ENCODE assay signal across 11 cellular contexts in the genomic region with DNA sequence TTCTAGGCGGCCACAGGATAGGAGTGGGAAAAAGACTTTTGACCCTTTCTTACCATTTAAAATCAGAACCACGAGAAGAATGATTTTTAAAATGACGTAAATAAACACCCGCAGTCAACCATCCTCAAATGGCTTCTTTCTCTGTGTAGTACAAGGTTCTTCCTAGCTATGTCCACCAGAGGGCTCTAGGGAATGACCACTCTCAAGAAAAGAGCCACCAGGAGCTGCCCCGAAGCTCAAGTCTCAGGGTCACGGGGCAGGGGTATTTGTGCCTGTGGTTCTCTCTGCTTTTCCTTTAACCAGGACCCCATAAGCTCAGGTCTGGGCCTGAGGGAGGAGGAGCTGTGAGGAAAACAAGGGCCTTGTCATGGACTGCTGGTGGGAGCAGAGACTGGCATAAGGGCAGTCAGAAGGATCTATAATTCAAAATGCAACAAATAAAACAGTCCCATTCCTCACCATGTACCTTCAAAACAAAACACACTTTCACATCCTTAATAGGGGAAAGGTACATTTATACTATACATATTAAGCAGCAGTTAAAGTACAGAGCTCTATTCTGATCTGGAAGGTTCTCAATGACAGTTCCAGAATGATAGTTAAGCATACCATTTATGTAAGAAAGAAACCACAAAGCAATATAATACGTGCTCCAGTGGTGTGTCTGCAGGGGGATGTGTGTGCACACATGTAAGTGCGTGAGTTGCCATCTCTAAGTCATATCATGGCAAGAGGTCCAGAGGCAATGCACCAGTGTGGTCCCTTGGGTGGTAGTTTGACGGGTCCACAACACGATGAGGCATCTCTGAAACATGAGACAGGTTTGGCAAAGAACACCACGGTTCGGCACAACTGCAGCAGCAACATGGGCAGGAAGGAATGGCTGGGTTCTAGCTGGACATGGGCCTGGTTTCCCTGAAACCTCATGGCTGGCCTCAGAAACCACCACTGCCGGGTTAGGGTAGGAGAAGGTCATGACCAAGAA. TPM values are rescaled to one million over a fixed set of nuclear protein-coding genes. Genes with fewer than 3 reads are reported as not detected.
DNase-seq lines count a peak whose midpoint lies in the region; ATAC-seq and TF ChIP-seq lines count a peak whose summit lies in the region.
"Had no signal": no experiment of that assay in that cellular context is flagged by ENCODE, and none has a peak within 500 bp of the region (broad histone marks: within the 10 kb centered on the region; RNA-seq: fewer than 3 reads in every experiment).

No MANE protein-coding gene starts in this region.

- no peak for TF ChIP-seq EP300 in SK-N-SH (IDR thresholded peaks at IDR 0.05; ENCODE audit: borderline replicate concordance in 1 of 2, low read depth in 1 of 2, low read length in 1 of 2)

- H3K4me3 ChIP-seq in GM23338 = no peak overlapping the region
- no peak overlapping the region for H3K4me3 ChIP-seq in SK-N-SH (ENCODE audit: low read depth in 2 of 2, low read length in 1 of 2)
- no peak overlapping the region for H3K4me3 ChIP-seq in hepatocyte
- H3K4me3 ChIP-seq in vagina = no peak overlapping the region

- H3K9me3 Mint-ChIP-seq in GM23338 = no peaks in the 10 kb centered on the region

- H3K27ac ChIP-seq in GM23338 (ENCODE audit: low read depth) = no peak overlapping the region
- H3K27ac ChIP-seq in SK-N-SH (ENCODE audit: low read depth in 2 of 2, low read length in 1 of 2) = no peak overlapping the region
- H3K27ac ChIP-seq in hepatocyte = no peak overlapping the region
- no peak overlapping the region for H3K27ac ChIP-seq in vagina

- H3K4me2 ChIP-seq in GM23338 (no peak overlapping the region), SK-N-SH (no peak overlapping the region), hepatocyte (no peak overlapping the region)

- peak; percentile 46 for DNase-seq in A172 (ENCODE audit: low spot score)
- DNase-seq in GM23338 (ENCODE audit: low spot score) = peak; percentile 64
- peak; percentile 69 for DNase-seq in SK-N-SH
- peak; percentile 70 for DNase-seq in hepatocyte (ENCODE audit: low spot score)
- DNase-seq in vagina (ENCODE audit: extremely low spot score in 2 of 2) = no peak
- DNase-seq: activated naive CD4-positive, alpha-beta T cell treated with Interleukin-2 at 50 U/mL for 16 hours; naive B cell had no signal

- ATAC-seq in GM23338 = peak; percentile 82
- no peak for ATAC-seq in HG03457 (IDR thresholded peaks at IDR 0.05; ENCODE audit: unreplicated experiment)
- no peak for ATAC-seq in GM21447 (IDR thresholded peaks at IDR 0.05; ENCODE audit: unreplicated experiment)
- ATAC-seq in HG02840 (IDR thresholded peaks at IDR 0.05; ENCODE audit: low FRiP score, unreplicated experiment) = no peak

- peaks cover 13% of the 10 kb centered on the region for H3K4me1 ChIP-seq in GM23338 (ENCODE audit: insufficient read depth)
- H3K4me1 ChIP-seq in SK-N-SH (ENCODE audit: control insufficient read depth in 1 of 2, insufficient read depth in 2 of 2, low read depth in 1 of 2, low read length in 1 of 2) = no peaks in the 10 kb centered on the region; a peak in 1 of 4 replicates
- H3K4me1 ChIP-seq in hepatocyte (ENCODE audit: insufficient read depth) = no peaks in the 10 kb centered on the region
- H3K4me1 ChIP-seq in vagina = no peaks in the 10 kb centered on the region

- no peaks in the 10 kb centered on the region for H3K27me3 ChIP-seq in GM23338 (ENCODE audit: insufficient read depth)
- H3K27me3 ChIP-seq in SK-N-SH (ENCODE audit: insufficient read depth) = no peaks in the 10 kb centered on the region
- no peaks in the 10 kb centered on the region for H3K27me3 ChIP-seq in hepatocyte
- H3K27me3 ChIP-seq in vagina = no peaks in the 10 kb centered on the region

- H3K4me1 Mint-ChIP-seq in GM23338 = peaks cover 11% of the 10 kb centered on the region
- H3K4me1 Mint-ChIP-seq: naive B cell had no signal

- H3F3A ChIP-seq in GM23338 (replicated peaks; ENCODE audit: low read depth) = no peaks in the 10 kb centered on the region
- H3F3A ChIP-seq in SK-N-SH (replicated peaks; ENCODE audit: insufficient read depth) = peaks cover 7% of the 10 kb centered on the region

- peak; percentile 70 for TF ChIP-seq RAD21 in SK-N-SH (IDR thresholded peaks at IDR 0.05; ENCODE audit: low read length)

- no peak overlapping the region for H3K9ac ChIP-seq in SK-N-SH

- H3K9me3 ChIP-seq in SK-N-SH (no peaks in the 10 kb centered on the region), hepatocyte (ENCODE audit: low read depth) (no peaks in the 10 kb centered on the region), vagina (no peaks in the 10 kb centered on the region)

- H3K27ac Mint-ChIP-seq in GM23338 = no peak overlapping the region
- H3K27ac Mint-ChIP-seq: IgD-negative memory B cell had no signal

- no peak overlapping the region for H2AFZ ChIP-seq in GM23338
- H2AFZ ChIP-seq in SK-N-SH (ENCODE audit: low read depth) = no peak overlapping the region
- H2AFZ ChIP-seq in hepatocyte = no peak overlapping the region

- H3K36me3 ChIP-seq in GM23338 (ENCODE audit: insufficient read depth) = no peaks in the 10 kb centered on the region
- H3K36me3 ChIP-seq in SK-N-SH (replicated peaks in 1 of 2; ENCODE audit: control insufficient read depth in 1 of 2, insufficient read depth in 2 of 2, low read length in 1 of 2) = no peaks in the 10 kb centered on the region
- H3K36me3 ChIP-seq in hepatocyte (replicated peaks; ENCODE audit: insufficient read depth, low read depth) = no peaks in the 10 kb centered on the region
- H3K36me3 ChIP-seq in vagina = no peaks in the 10 kb centered on the region

- CTCF ChIA-PET in SK-N-SH (lab: Yijun Ruan, JAX) = interaction anchor here (0.6 to 4.2 kb wide), 44 partner anchors 8 to 1195 kb away, joined by 3 to 62 read pairs (median 4); partner anchors contain the start of gene LYPD1

- H3K4me3 Mint-ChIP-seq in GM23338 = no peak overlapping the region
- H3K4me3 Mint-ChIP-seq: IgD-negative memory B cell, naive B cell had no signal

- intact Hi-C loops in vagina (cut with DNase I) = no loop called here

- TF ChIP-seq CTCF in GM23338 (conservative IDR thresholded peaks at IDR 0.05; ENCODE audit: low read depth in 2 of 2) (peak; percentile 48 to 57), SK-N-SH (IDR thresholded peaks at IDR 0.05) (peak; percentile 81), hepatocyte (IDR thresholded peaks at IDR 0.05; ENCODE audit: poor library complexity) (peak; percentile 63), vagina (IDR thresholded peaks at IDR 0.05) (no peak)

- H3K27me3 Mint-ChIP-seq in GM23338 (ENCODE audit: insufficient read depth, low read depth, poor library complexity) = peaks cover 12% of the 10 kb centered on the region

- H4K20me1 ChIP-seq in GM23338 (replicated peaks; ENCODE audit: insufficient read depth) (no peaks in the 10 kb centered on the region), SK-N-SH (ENCODE audit: insufficient read depth) (no peaks in the 10 kb centered on the region), hepatocyte (ENCODE audit: insufficient read depth, poor library complexity, severe bottlenecking) (no peaks in the 10 kb centered on the region)

- TF ChIP-seq POLR2A in vagina (IDR thresholded peaks at IDR 0.05) = no peak

- 67% methylated on average over 11 of the region's 13 CpGs for WGBS in SK-N-SH (ENCODE audit: low lambda C conversion rate)
- WGBS in hepatocyte (ENCODE audit: low lambda C conversion rate, missing lambda C conversion rate) = 66% methylated on average over 13 of the region's 13 CpGs

- H3K9me2 ChIP-seq in GM23338 (ENCODE audit: insufficient read depth) (no peaks in the 10 kb centered on the region), SK-N-SH (no peaks in the 10 kb centered on the region), hepatocyte (replicated peaks; ENCODE audit: insufficient read depth) (no peaks in the 10 kb centered on the region)

- no peaks in the 10 kb centered on the region for H3K36me3 Mint-ChIP-seq in GM23338 (ENCODE audit: low read depth)
- H3K36me3 Mint-ChIP-seq: IgD-negative memory B cell, naive B cell had no signal

- POLR2A ChIA-PET in SK-N-SH (lab: Yijun Ruan, JAX) = no interaction called here

- no peaks in the 10 kb centered on the region for H3K79me2 ChIP-seq in GM23338 (replicated peaks; ENCODE audit: insufficient read depth)
- H3K79me2 ChIP-seq in SK-N-SH (ENCODE audit: insufficient read depth) = 0 out of 2 replicates have a peak, but pooled peaks cover 8% of the 10 kb centered on the region
- no peaks in the 10 kb centered on the region for H3K79me2 ChIP-seq in hepatocyte

TF ChIP-seq in GM23338, 12 proteins besides CTCF, POLR2A, EP300 and RAD21 (continues in another document):
- no peak for TF ChIP-seq NANOG (IDR thresholded peaks at IDR 0.05; ENCODE audit: borderline replicate concordance)
- TF ChIP-seq POLR2AphosphoS5 (IDR thresholded peaks at IDR 0.05; ENCODE audit: low read depth) = no peak
- TF ChIP-seq STAT1 (IDR thresholded peaks at IDR 0.05; ENCODE audit: unreplicated experiment) = no peak
- no peak for TF ChIP-seq CREB1 (CRISPR knock-in tag; IDR thresholded peaks at IDR 0.05; ENCODE audit: low read depth)
- no peak for TF ChIP-seq ZNF114 (CRISPR knock-in tag; IDR thresholded peaks at IDR 0.05)
- no peak for TF ChIP-seq EZH2phosphoT487 (IDR thresholded peaks at IDR 0.05; ENCODE audit: unreplicated experiment)

TF ChIP-seq in SK-N-SH, 30 proteins besides CTCF, POLR2A, EP300 and RAD21 (continues in another document):
- TF ChIP-seq RXRA (IDR thresholded peaks at IDR 0.05; ENCODE audit: borderline replicate concordance, low read depth) (no peak), JUND (IDR thresholded peaks at IDR 0.05) (no peak), POLR2AphosphoS5 (IDR thresholded peaks at IDR 0.05; ENCODE audit: low read depth, low read length) (no peak), USF1 (IDR thresholded peaks at IDR 0.05; ENCODE audit: borderline replicate concordance, low read depth) (no peak)

RNA-seq across cellular contexts. Expression of gene LYPD1, which starts 18.6 kb away (rescaled TPM):
- total RNA-seq in A172 (2014; rRNA removed; shearing (Covaris generic)) = 28.6 and 30.8 TPM in 2 replicates
- 4.2 TPM in 2 replicates for total RNA-seq in GM23338 (2014; rRNA removed; shearing (Covaris generic))
- polyA plus RNA-seq in GM23338 (2016; fragmentation: Nextera tagmentation; extraction: Ambion mirVana) (1.5 and 1.7 TPM in 2 replicates), SK-N-SH (2012; rRNA removed) (4.3 and 5.4 TPM in 2 replicates), hepatocyte (17.4 and 20.2 TPM in 2 replicates)
- polyA plus RNA-seq in SK-N-SH (2012; cell fraction: cytosol; rRNA removed) = 3.7 and 5.0 TPM in 2 replicates
- polyA plus RNA-seq in SK-N-SH (2012; cell fraction: nucleus; rRNA removed) = 2.3 and 3.9 TPM in 2 replicates
- total RNA-seq in hepatocyte (23.1 and 25.1 TPM in 2 replicates), vagina (not detected)
- polyA plus RNA-seq: IgD-negative memory B cell had no signal

Comparison
In these comparisons a context has a peak if more than half of its experiments do, and no peak if none do; other contexts are left out.
1. DNase-seq: peak in A172 (single experiment), GM23338 (single experiment), SK-N-SH (single experiment) and hepatocyte (single experiment); none in vagina (0 of 2).
2. CTCF ChIP-seq: peak in GM23338 (2 of 2), SK-N-SH (single experiment) and hepatocyte (single experiment); none in vagina (0 of 3).